ENCODE assay signal across 23 cellular contexts in the genomic region with DNA sequence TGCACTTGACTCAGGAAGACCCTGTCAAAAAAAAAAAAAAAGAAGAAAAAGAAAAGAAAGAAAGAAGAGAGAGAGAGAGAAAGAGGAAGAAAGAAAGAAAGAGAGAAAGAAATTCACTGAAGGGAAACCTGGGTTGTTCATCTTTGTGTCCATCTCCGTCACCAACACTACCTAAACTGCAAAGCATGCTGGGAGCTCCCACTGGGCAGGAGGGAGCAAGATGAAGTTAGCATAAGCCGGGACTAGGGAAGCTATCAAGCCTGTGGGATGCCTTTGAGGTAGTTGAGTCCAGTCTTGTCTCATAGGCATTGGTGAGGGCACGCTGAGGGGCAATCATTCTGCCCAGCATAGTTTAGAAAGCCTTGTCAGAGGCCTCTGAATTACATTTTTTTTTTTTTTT. TPM values are rescaled to one million over a fixed set of nuclear protein-coding genes. Genes with fewer than 3 reads are reported as not detected.
DNase-seq lines count a peak whose midpoint lies in the region; ATAC-seq and TF ChIP-seq lines count a peak whose summit lies in the region.
"Had no signal": no experiment of that assay in that cellular context is flagged by ENCODE, and none has a peak within 500 bp of the region (broad histone marks: within the 10 kb centered on the region; RNA-seq: fewer than 3 reads in every experiment).

No MANE protein-coding gene starts in this region.

- H3K4me3 ChIP-seq in HEK293 (ENCODE audit: low read depth, low read length) (no peak overlapping the region), Peyer's patch (no peak overlapping the region), endodermal cell (ENCODE audit: low read length) (no peak overlapping the region), testis (no peak overlapping the region)
- H3K4me3 ChIP-seq: dorsolateral prefrontal cortex, prostate gland, SK-N-MC, suprapubic skin had no signal

- peaks cover 7% of the 10 kb centered on the region for H3K27me3 Mint-ChIP-seq in endodermal cell (ENCODE audit: insufficient read depth)
- H3K27me3 Mint-ChIP-seq: activated naive CD8-positive, alpha-beta T cell; activated T-helper 17 cell treated with anti-CD3 and anti-CD28 coated beads, Interleukin-2, amount 50 U/mL, for 72 hours; CD4-positive, alpha-beta memory T cell had no signal

- H3K36me3 ChIP-seq in HEK293 (ENCODE audit: control insufficient read depth in 2 of 2, insufficient read depth in 1 of 2, low read length in 2 of 2) (no peaks in the 10 kb centered on the region), Peyer's patch (no peaks in the 10 kb centered on the region), endodermal cell (ENCODE audit: control insufficient read depth, insufficient read depth, low read length) (no peaks in the 10 kb centered on the region), testis (ENCODE audit: low read depth, missing control alignments) (no peaks in the 10 kb centered on the region)
- H3K36me3 ChIP-seq: neutrophil, prostate gland, suprapubic skin had no signal

- H3K9ac ChIP-seq in endodermal cell (ENCODE audit: extremely low read depth, low read length, poor library complexity, severe bottlenecking), result no peak overlapping the region

- peak in 2 of 3 donors; percentile 2 to 19 for DNase-seq in Peyer's patch
- peak; percentile 51 for DNase-seq in endodermal cell
- peak; percentile 12 for DNase-seq in testis
- DNase-seq in activated CD4-positive, alpha-beta T cell treated with anti-CD3 and anti-CD28 coated beads for 1 hour, result no peak
- DNase-seq in COLO668 (lab: John Stamatoyannopoulos, UW; ENCODE audit: unreplicated experiment), result no peak
- DNase-seq: activated CD4-positive, alpha-beta T cell treated with anti-CD3 and anti-CD28 coated beads for 4 hours; CD4-positive, alpha-beta memory T cell; KG1; left cardiac atrium; mammary epithelial cell; NCI-H1694 treated with DMSO at 0.1 percent for 48 hours; NCI-H2171 treated with DMSO at 0.1 percent for 48 hours; NCI-H524 treated with DMSO at 0.1 percent for 48 hours had no signal

- no peak for ATAC-seq in HG03095 (IDR thresholded peaks at IDR 0.05; ENCODE audit: unreplicated experiment)
- ATAC-seq: activated T-helper 17 cell treated with anti-CD3 and anti-CD28 coated beads, Interleukin-2, amount 50 U/mL, for 72 hours; left cardiac atrium had no signal

- H3K27me3 ChIP-seq in Peyer's patch (no peaks in the 10 kb centered on the region), endodermal cell (ENCODE audit: control insufficient read depth, insufficient read depth, low read length, poor library complexity, severe bottlenecking) (no peaks in the 10 kb centered on the region), testis (no peaks in the 10 kb centered on the region)
- H3K27me3 ChIP-seq: dorsolateral prefrontal cortex, suprapubic skin had no signal

- H3K9me3 ChIP-seq in HEK293 (ENCODE audit: control insufficient read depth, insufficient read depth, low read depth, low read length), result no peaks in the 10 kb centered on the region
- no peaks in the 10 kb centered on the region for H3K9me3 ChIP-seq in Peyer's patch
- H3K9me3 ChIP-seq in endodermal cell (ENCODE audit: control insufficient read depth, low read length), result no peaks in the 10 kb centered on the region
- H3K9me3 ChIP-seq in testis, result no peaks in the 10 kb centered on the region
- H3K9me3 ChIP-seq: neutrophil, prostate gland, suprapubic skin had no signal

- POLR2A ChIA-PET in HEK293 (lab: Yijun Ruan, JAX), result interaction anchor here (0.7 kb wide), 2 partner anchors 206 to 233 kb away, joined by 5 to 7 read pairs; partner anchors contain the start of gene TMEM208

- 90 to 100% methylated on average over 2 to 3 of the region's 3 CpGs for WGBS in endodermal cell (ENCODE audit: insufficient coverage in 1 of 2, insufficient read length in 1 of 2), 2 experiments
- 82 to 92% methylated on average over 3 of the region's 3 CpGs for WGBS in testis, 2 donors

- peaks cover 20% of the 10 kb centered on the region for H3K4me1 Mint-ChIP-seq in endodermal cell

- H3K36me3 Mint-ChIP-seq in endodermal cell (ENCODE audit: low read depth), result no peaks in the 10 kb centered on the region
- H3K36me3 Mint-ChIP-seq: activated naive CD8-positive, alpha-beta T cell; CD4-positive, alpha-beta memory T cell had no signal

- no peak overlapping the region for H3K27ac Mint-ChIP-seq in endodermal cell
- H3K27ac Mint-ChIP-seq: activated naive CD8-positive, alpha-beta T cell; activated T-helper 17 cell treated with anti-CD3 and anti-CD28 coated beads, Interleukin-2, amount 50 U/mL, for 72 hours; CD4-positive, alpha-beta memory T cell; T-helper 1 cell treated with Interleukin-12 subunit alpha and Interleukin-12 subunit beta and Interleukin-4 antibody, amounts not matched to agents 30 μg/mL and 1 μg/mL, for 36 hours had no signal

- intact Hi-C loops in testis (cut with DNase I; ENCODE audit: low total_unique reads), result no loop called here

- H3K9me3 Mint-ChIP-seq in endodermal cell, result no peaks in the 10 kb centered on the region
- H3K9me3 Mint-ChIP-seq: activated T-helper 17 cell treated with anti-CD3 and anti-CD28 coated beads, Interleukin-2, amount 50 U/mL, for 72 hours; CD4-positive, alpha-beta memory T cell; T-helper 1 cell treated with Interleukin-12 subunit alpha and Interleukin-12 subunit beta and Interleukin-4 antibody, amounts not matched to agents 30 μg/mL and 1 μg/mL, for 36 hours had no signal

- no peak overlapping the region for H3K4me3 Mint-ChIP-seq in endodermal cell
- H3K4me3 Mint-ChIP-seq: activated naive CD8-positive, alpha-beta T cell; activated T-helper 17 cell treated with anti-CD3 and anti-CD28 coated beads, Interleukin-2, amount 50 U/mL, for 72 hours; T-helper 1 cell treated with Interleukin-12 subunit alpha and Interleukin-12 subunit beta and Interleukin-4 antibody, amounts not matched to agents 30 μg/mL and 1 μg/mL, for 36 hours had no signal

- TF ChIP-seq POLR2A in Peyer's patch (IDR thresholded peaks at IDR 0.05) (no peak), testis (IDR thresholded peaks at IDR 0.05) (no peak)

- TF ChIP-seq CTCF in HEK293 (tag by site-specific recombination; IDR thresholded peaks at IDR 0.05), result no peak
- TF ChIP-seq CTCF in Peyer's patch (IDR thresholded peaks at IDR 0.05), result no peak
- no peak for TF ChIP-seq CTCF in endodermal cell (conservative IDR thresholded peaks at IDR 0.05)
- TF ChIP-seq CTCF in testis (IDR thresholded peaks at IDR 0.05), result no peak

- H3K27ac ChIP-seq in HEK293 (ENCODE audit: extremely low read depth, low read depth, low read length) (no peak overlapping the region), Peyer's patch (no peak overlapping the region), endodermal cell (ENCODE audit: low read depth, low read length) (no peak overlapping the region), testis (no peak overlapping the region)
- H3K27ac ChIP-seq: dorsolateral prefrontal cortex, neutrophil, prostate gland, SK-N-MC, suprapubic skin had no signal

- no peaks in the 10 kb centered on the region; the same call in 1 of the 2 replicates for H3K4me1 ChIP-seq in HEK293 (ENCODE audit: control insufficient read depth, insufficient read depth, low read length)
- no peaks in the 10 kb centered on the region for H3K4me1 ChIP-seq in Peyer's patch
- H3K4me1 ChIP-seq in endodermal cell (ENCODE audit: control insufficient read depth, insufficient read depth, low read length), result peaks cover 13% of the 10 kb centered on the region
- H3K4me1 ChIP-seq in testis, result no peaks in the 10 kb centered on the region
- H3K4me1 ChIP-seq: prostate gland, suprapubic skin had no signal

- CTCF ChIA-PET in HEK293 (lab: Yijun Ruan, JAX), result interaction anchor here (0.6 to 13.3 kb wide), 3 partner anchors 79 to 148 kb away, joined by 4 to 155 read pairs (median 104); no protein-coding TSS in a partner anchor

TF ChIP-seq in HEK293, 187 proteins besides CTCF, POLR2A, EP300 and RAD21:
- TF ChIP-seq PRDM1 (tag by site-specific recombination; IDR thresholded peaks at IDR 0.05) (peak; percentile 57), ZNF76 (tag by site-specific recombination; IDR thresholded peaks at IDR 0.05; ENCODE audit: borderline replicate concordance, low read depth) (peak; percentile 49; the same call in 1 of the 2 replicates), ZNF10 (tag by site-specific recombination; IDR thresholded peaks at IDR 0.05) (no peak)

RNA-seq across cellular contexts. Expression of gene CBFB, which starts 7.6 kb away (rescaled TPM):
- total RNA-seq in Peyer's patch (10 to 100 TPM; 14.0 to 30.5 (median 26.6) TPM), endodermal cell (10 to 100 TPM; 93.9 to 95.2 TPM), testis (10 to 100 TPM; 23.3 to 34.9 TPM)
- polyA plus RNA-seq in endodermal cell (2013, experiment 1 of 2), result 59.8 TPM
- polyA plus RNA-seq in endodermal cell (2013, experiment 2 of 2), result 69.1 TPM
- 15.3 TPM for polyA plus RNA-seq in testis (ENCODE audit: insufficient read depth, low read depth, low replicate concordance)

RNA-seq across cellular contexts. Expression of gene CES4A, which starts 32.9 kb away (rescaled TPM):
- total RNA-seq in Peyer's patch (10 to 100 TPM; 13.7 to 26.5 (median 17.9) TPM), endodermal cell (1 to 10 TPM; 3.0 to 3.8 TPM), testis (10 to 100 TPM; 17.0 to 25.0 TPM)
- polyA plus RNA-seq in endodermal cell (2013, experiment 1 of 2), result 1.5 TPM
- 1.9 TPM for polyA plus RNA-seq in endodermal cell (2013, experiment 2 of 2)
- 12.2 TPM for polyA plus RNA-seq in testis (ENCODE audit: insufficient read depth, low read depth, low replicate concordance)

Comparison
In these comparisons a context has a peak if more than half of its experiments do, and no peak if none do; other contexts are left out.
1. DNase-seq: peak in Peyer's patch (2 of 3), endodermal cell (single experiment) and testis (single experiment); none in activated CD4-positive, alpha-beta T cell treated with anti-CD3 and anti-CD28 coated beads for 1 hour (single experiment) and COLO668 (single experiment).